ENCODE assay signal across 8 cellular contexts in genomic region chr12:8242881-8243681, GRCh38. TPM values are rescaled to one million over a fixed set of nuclear protein-coding genes. Genes with fewer than 3 reads are reported as not detected.
A peak's percentile ranks its signal among the peaks of the same experiment; 100 is the strongest.
DNase-seq lines count a peak whose midpoint lies in the region; ATAC-seq and TF ChIP-seq lines count a peak whose summit lies in the region.
"Not testable (repeated sequence)": the region's sequence is repeated elsewhere in the genome, so short reads cannot be mapped to it uniquely, and the experiment has no call there.

No MANE protein-coding gene starts in this region.

- peak; percentile 93 for ATAC-seq in HG03521 (IDR thresholded peaks at IDR 0.05; ENCODE audit: unreplicated experiment)

- H3K27ac ChIP-seq in colonic mucosa (peak overlapping the region; percentile 63), layer of hippocampus (ENCODE audit: low read depth, low read length) (peak overlapping the region; percentile 78)

- H3K4me3 ChIP-seq in colonic mucosa, result peak overlapping the region; percentile 67

- H3K36me3 ChIP-seq in colonic mucosa, result not testable (repeated sequence)

- not testable (repeated sequence) for H3K9me3 ChIP-seq in colonic mucosa

- DNase-seq in AG20443 (ENCODE audit: low spot score), result peak; percentile 95
- peak; percentile 24 for DNase-seq in GM19240 (ENCODE audit: insufficient read length, low spot score)
- DNase-seq in NCI-H748 treated with DMSO at 0.1 percent for 48 hours (lab: John Stamatoyannopoulos, UW), result peak; percentile 57
- peak; percentile 100 for DNase-seq in activated CD4-positive, alpha-beta T cell treated with anti-CD3 and anti-CD28 coated beads, Interleukin-2, amount 50 U/mL, for 1 hour
- peak; percentile 100 for DNase-seq in colonic mucosa
- DNase-seq in stimulated activated CD4-positive, alpha-beta T cell treated with anti-CD3 and anti-CD28 coated beads, Interleukin-15, amount 100 ng/mL, for 24 hours, result peak; percentile 98

- not testable (repeated sequence) for H3K4me1 ChIP-seq in colonic mucosa

- not testable (repeated sequence) for TF ChIP-seq CTCF in colonic mucosa (IDR thresholded peaks at IDR 0.05)

- H3K9ac ChIP-seq in colonic mucosa (ENCODE audit: low read depth in 2 of 2, low read length in 2 of 2), result peak overlapping the region; percentile 58 to 61

- H3K27me3 ChIP-seq in colonic mucosa; layer of hippocampus (ENCODE audit: control insufficient read depth, insufficient read depth, low read length): not testable (repeated sequence)

- intact Hi-C loops in colonic mucosa (cut with DNase I), result not testable (repeated sequence)

RNA-seq across cellular contexts. Expression of gene FAM90A1, which starts 15.7 kb away (rescaled TPM):
- total RNA-seq in colonic mucosa, result under 1 TPM in 1 of 2 donors, not detected in 1; 0.42 TPM

Comparison
In these comparisons a context has a peak if more than half of its experiments do, and no peak if none do; other contexts are left out.
1. Peak in every context shown above with its lines: DNase-seq, ATAC-seq, H3K4me3 ChIP-seq and H3K27ac ChIP-seq.
2. DNase-seq: peak in every context shown above with its lines; median percentile 100 in activated CD4-positive, alpha-beta T cell treated with anti-CD3 and anti-CD28 coated beads, Interleukin-2, amount 50 U/mL, for 1 hour; 100 in colonic mucosa; 98 in stimulated activated CD4-positive, alpha-beta T cell treated with anti-CD3 and anti-CD28 coated beads, Interleukin-15, amount 100 ng/mL, for 24 hours; 95 in AG20443; 57 in NCI-H748 treated with DMSO at 0.1 percent for 48 hours; 24 in GM19240.